In genomic region chr11:48307760-48308386, GRCh38 we compare ENCODE assay signal across 9 cellular contexts. TPM values are rescaled to one million over a fixed set of nuclear protein-coding genes. Genes with fewer than 3 reads are reported as not detected.
DNase-seq lines count a peak whose midpoint lies in the region; ATAC-seq and TF ChIP-seq lines count a peak whose summit lies in the region.
"Had no signal": no experiment of that assay in that cellular context is flagged by ENCODE, and none has a peak within 500 bp of the region (broad histone marks: within the 10 kb centered on the region; RNA-seq: fewer than 3 reads in every experiment).

No MANE protein-coding gene starts in this region.

- no peaks in the 10 kb centered on the region for H3K36me3 Mint-ChIP-seq in naive thymus-derived CD8-positive, alpha-beta T cell

- no peak for TF ChIP-seq POLR2A in stomach (IDR thresholded peaks at IDR 0.05)

- no peaks in the 10 kb centered on the region for H3K36me3 ChIP-seq in stomach

- H3K4me3 ChIP-seq in stomach: no peak overlapping the region

- POLR2A ChIA-PET in naive thymus-derived CD8-positive, alpha-beta T cell (lab: Charles Lee): interaction anchor here (0.5 kb wide), 1 partner anchor 137 kb away, joined by 3 read pairs; no protein-coding TSS in a partner anchor

- no peaks in the 10 kb centered on the region for H3K9me3 Mint-ChIP-seq in naive thymus-derived CD8-positive, alpha-beta T cell

- peaks cover 0 to 7% (median 0%) of the 10 kb centered on the region in 4 donors for H3K9me3 ChIP-seq in stomach

- H3K27ac ChIP-seq in epithelial cell of prostate (no peak overlapping the region), stomach (no peak overlapping the region)

- no peaks in the 10 kb centered on the region for H3K4me1 ChIP-seq in stomach

- H3K27me3 Mint-ChIP-seq in naive thymus-derived CD8-positive, alpha-beta T cell: peaks cover 6 to 29% (median 14%) of the 10 kb centered on the region in 5 donors

- H3K4me3 Mint-ChIP-seq in naive thymus-derived CD8-positive, alpha-beta T cell: no peak overlapping the region

- peak in 5 of 7 experiments; percentile 37 to 72 (median 48) for TF ChIP-seq CTCF in stomach (IDR thresholded peaks at IDR 0.05)

- no peak for TF ChIP-seq EP300 in stomach (IDR thresholded peaks at IDR 0.05)

- intact Hi-C loops in stomach (cut with DNase I; ENCODE audit: low total_unique reads): no loop called here

- peaks cover 0 to 5% (median 0%) of the 10 kb centered on the region in 4 donors for H3K4me1 Mint-ChIP-seq in naive thymus-derived CD8-positive, alpha-beta T cell

- DNase-seq in Ammon's horn (ENCODE audit: low spot score): peak; percentile 71
- DNase-seq in NCI-H748 treated with DMSO at 0.1 percent for 48 hours (lab: John Stamatoyannopoulos, UW): peak; percentile 51
- peak; percentile 81 for DNase-seq in activated CD8-positive, alpha-beta memory T cell treated with anti-CD3 and anti-CD28 coated beads for 24 hours
- DNase-seq in epithelial cell of prostate (ENCODE audit: low read depth, low spot score): peak; percentile 2
- peak; percentile 26 to 76 (median 54) for DNase-seq in naive thymus-derived CD8-positive, alpha-beta T cell
- peak; percentile 70 for DNase-seq in stomach

- ATAC-seq in GM18870 (IDR thresholded peaks at IDR 0.05; ENCODE audit: unreplicated experiment): peak; percentile 92
- peak; percentile 93 for ATAC-seq in HG03175 (IDR thresholded peaks at IDR 0.05; ENCODE audit: unreplicated experiment)
- peak; percentile 32 to 54 for ATAC-seq in naive thymus-derived CD8-positive, alpha-beta T cell

- 20 to 28% (median 21%) methylated on average over 5 of the region's 5 CpGs for WGBS in stomach, 5 donors

- no peak overlapping the region for H3K27ac Mint-ChIP-seq in naive thymus-derived CD8-positive, alpha-beta T cell

- H3K27me3 ChIP-seq in stomach: no peaks in the 10 kb centered on the region

RNA-seq across cellular contexts. Expression of gene OR4S1, which starts 1.9 kb away (rescaled TPM):
- not detected for total RNA-seq in naive thymus-derived CD8-positive, alpha-beta T cell
- polyA plus RNA-seq in naive thymus-derived CD8-positive, alpha-beta T cell: not detected
- not detected for total RNA-seq in stomach
- polyA plus RNA-seq in stomach: not detected
- total RNA-seq: T-helper 1 cell treated with Interleukin-12 subunit alpha and Interleukin-12 subunit beta and Interleukin-4 antibody, amounts not matched to agents 30 ng/mL and 1 ng/mL, for 36 hours had no signal

RNA-seq across cellular contexts. Expression of gene OR4C3, which starts 16.8 kb away (rescaled TPM):
- not detected for total RNA-seq in naive thymus-derived CD8-positive, alpha-beta T cell
- polyA plus RNA-seq in naive thymus-derived CD8-positive, alpha-beta T cell: not detected
- total RNA-seq in stomach: not detected
- not detected for polyA plus RNA-seq in stomach
- total RNA-seq: T-helper 1 cell treated with Interleukin-12 subunit alpha and Interleukin-12 subunit beta and Interleukin-4 antibody, amounts not matched to agents 30 ng/mL and 1 ng/mL, for 36 hours had no signal

RNA-seq across cellular contexts. Expression of gene OR4X1, which starts 44.2 kb away (rescaled TPM):
- not detected for total RNA-seq in naive thymus-derived CD8-positive, alpha-beta T cell
- not detected for polyA plus RNA-seq in naive thymus-derived CD8-positive, alpha-beta T cell
- total RNA-seq in stomach: not detected
- polyA plus RNA-seq in stomach: not detected
- total RNA-seq: T-helper 1 cell treated with Interleukin-12 subunit alpha and Interleukin-12 subunit beta and Interleukin-4 antibody, amounts not matched to agents 30 ng/mL and 1 ng/mL, for 36 hours had no signal

RNA-seq across cellular contexts. Expression of gene OR4C5, which starts 58.4 kb away (rescaled TPM):
- total RNA-seq in naive thymus-derived CD8-positive, alpha-beta T cell: not detected
- not detected for polyA plus RNA-seq in naive thymus-derived CD8-positive, alpha-beta T cell
- not detected for total RNA-seq in stomach
- not detected for polyA plus RNA-seq in stomach
- total RNA-seq: T-helper 1 cell treated with Interleukin-12 subunit alpha and Interleukin-12 subunit beta and Interleukin-4 antibody, amounts not matched to agents 30 ng/mL and 1 ng/mL, for 36 hours had no signal

Comparison
In these comparisons a context has a peak if more than half of its experiments do, and no peak if none do; other contexts are left out.
1. DNase-seq: peak in every context shown above with its lines; median percentile 81 in activated CD8-positive, alpha-beta memory T cell treated with anti-CD3 and anti-CD28 coated beads for 24 hours; 71 in Ammon's horn; 70 in stomach; 54 in naive thymus-derived CD8-positive, alpha-beta T cell; 51 in NCI-H748 treated with DMSO at 0.1 percent for 48 hours; 2 in epithelial cell of prostate.
2. ATAC-seq: peak in every context shown above with its lines; median percentile 93 in HG03175; 92 in GM18870; 43 in naive thymus-derived CD8-positive, alpha-beta T cell.